Comparison of ENCODE assay signal across 18 cellular contexts in genomic region chr2:239424337-239425045, GRCh38. TPM values are rescaled to one million over a fixed set of nuclear protein-coding genes. Genes with fewer than 3 reads are reported as not detected.
DNase-seq lines count a peak whose midpoint lies in the region; ATAC-seq and TF ChIP-seq lines count a peak whose summit lies in the region.
"Had no signal": no experiment of that assay in that cellular context is flagged by ENCODE, and none has a peak within 500 bp of the region (broad histone marks: within the 10 kb centered on the region; RNA-seq: fewer than 3 reads in every experiment).

No MANE protein-coding gene starts in this region.

- H3K4me3 Mint-ChIP-seq in stimulated activated effector memory CD8-positive, alpha-beta T cell treated with anti-CD3 and anti-CD28 coated beads, Interleukin-12 subunit alpha, Interleukin-12 subunit beta, amount 100 ng/mL, for 72 hours: no peak overlapping the region
- H3K4me3 Mint-ChIP-seq: B cell; CD4-positive, CD25-positive, alpha-beta regulatory T cell; CD8-positive, alpha-beta T cell; HFFc6 had no signal

- H2BK15ac ChIP-seq in neuronal stem cell (ENCODE audit: low read length): no peak overlapping the region

- H3K18ac ChIP-seq in neuronal stem cell (ENCODE audit: low read length): peak overlapping the region; percentile 51

- ATAC-seq in stimulated activated effector memory CD8-positive, alpha-beta T cell treated with anti-CD3 and anti-CD28 coated beads, Interleukin-12 subunit alpha, Interleukin-12 subunit beta, amount 100 ng/mL, for 72 hours: peak; percentile 31
- ATAC-seq in upper lobe of right lung: peak; percentile 15
- ATAC-seq: CD8-positive, alpha-beta T cell had no signal

- H3K23ac ChIP-seq in neuronal stem cell (ENCODE audit: low read depth, low read length, poor library complexity): no peak overlapping the region

- H3K4me3 ChIP-seq in esophagus muscularis mucosa (no peak overlapping the region), neuronal stem cell (ENCODE audit: low read length in 2 of 2) (no peak overlapping the region), upper lobe of right lung (no peak overlapping the region)
- H3K4me3 ChIP-seq: BLaER1, HAP-1 had no signal

- DNase-seq in esophagus muscularis mucosa (ENCODE audit: extremely low spot score): peak; percentile 68
- no peak for DNase-seq in neuronal stem cell (ENCODE audit: low spot score)
- DNase-seq in stimulated activated effector memory CD8-positive, alpha-beta T cell treated with anti-CD3 and anti-CD28 coated beads, Interleukin-12 subunit alpha, Interleukin-12 subunit beta, amount 100 ng/mL, for 72 hours (ENCODE audit: low spot score in 2 of 2): no peak
- no peak for DNase-seq in upper lobe of right lung
- DNase-seq in RPMI8226: no peak
- no peak for DNase-seq in cerebellar nuclear complex (lab: John Stamatoyannopoulos, UW)
- DNase-seq in AML-193 (lab: John Stamatoyannopoulos, UW): no peak
- DNase-seq: Caco-2; CD4-positive, CD25-positive, alpha-beta regulatory T cell; CD8-positive, alpha-beta T cell; DMS153; DND-41; GOT3; HFFc6 had no signal

- H3K36me3 Mint-ChIP-seq in stimulated activated effector memory CD8-positive, alpha-beta T cell treated with anti-CD3 and anti-CD28 coated beads, Interleukin-12 subunit alpha, Interleukin-12 subunit beta, amount 100 ng/mL, for 72 hours: no peaks in the 10 kb centered on the region
- H3K36me3 Mint-ChIP-seq: CD4-positive, CD25-positive, alpha-beta regulatory T cell; CD8-positive, alpha-beta T cell had no signal

- H2AFZ ChIP-seq in neuronal stem cell (ENCODE audit: low read length): no peak overlapping the region

- WGBS in esophagus muscularis mucosa: 96% methylated on average over 7 of the region's 11 CpGs
- WGBS in neuronal stem cell (ENCODE audit: extremely low coverage in 2 of 2, insufficient read length in 2 of 2, insufficient replicate concordance in 1 of 2), 2 donors: no CpG with 5 or more reads among the region's 11 CpGs

- H3K36me3 ChIP-seq in esophagus muscularis mucosa (no peaks in the 10 kb centered on the region), neuronal stem cell (replicated peaks in 1 of 2; ENCODE audit: control insufficient read depth in 2 of 2, insufficient read depth in 2 of 2, low read length in 2 of 2) (no peaks in the 10 kb centered on the region), upper lobe of right lung (no peaks in the 10 kb centered on the region)
- H3K36me3 ChIP-seq: BLaER1, HAP-1 had no signal

- intact Hi-C loops in esophagus muscularis mucosa (cut with DNase I): no loop called here
- intact Hi-C loops in upper lobe of right lung (cut with DNase I): no loop called here

- peaks cover 0 to 4% (median 0%) of the 10 kb centered on the region in 4 donors for H3K27me3 ChIP-seq in esophagus muscularis mucosa
- peaks cover 0 to 35% (median 0%) of the 10 kb centered on the region in 3 experiments for H3K27me3 ChIP-seq in neuronal stem cell (ENCODE audit: control insufficient read depth in 3 of 3, insufficient read depth in 3 of 3, low read depth in 1 of 3, low read length in 3 of 3)
- H3K27me3 ChIP-seq in upper lobe of right lung: no peaks in the 10 kb centered on the region
- H3K27me3 ChIP-seq: BLaER1 had no signal

- H2BK120ac ChIP-seq in neuronal stem cell (ENCODE audit: low read depth, low read length): no peak overlapping the region

- TF ChIP-seq POLR2A in esophagus muscularis mucosa (IDR thresholded peaks at IDR 0.05; ENCODE audit: low read depth): no peak

- no peak overlapping the region for H4K91ac ChIP-seq in neuronal stem cell (ENCODE audit: low read depth, low read length, poor library complexity)

- no peak overlapping the region for H3K4ac ChIP-seq in neuronal stem cell (ENCODE audit: low read length)

- H3K27ac Mint-ChIP-seq in stimulated activated effector memory CD8-positive, alpha-beta T cell treated with anti-CD3 and anti-CD28 coated beads, Interleukin-12 subunit alpha, Interleukin-12 subunit beta, amount 100 ng/mL, for 72 hours: no peak overlapping the region
- H3K27ac Mint-ChIP-seq: B cell; CD4-positive, CD25-positive, alpha-beta regulatory T cell; CD8-positive, alpha-beta T cell; HFFc6 had no signal

- H3K9me3 ChIP-seq in esophagus muscularis mucosa (no peaks in the 10 kb centered on the region), neuronal stem cell (replicated peaks in 1 of 2; ENCODE audit: control insufficient read depth in 2 of 2, insufficient read depth in 1 of 2, low read depth in 1 of 2, low read length in 2 of 2) (no peaks in the 10 kb centered on the region), upper lobe of right lung (no peaks in the 10 kb centered on the region)
- H3K9me3 ChIP-seq: BLaER1, Caco-2, HAP-1 had no signal

- no peak overlapping the region for H3K4me2 ChIP-seq in neuronal stem cell (ENCODE audit: insufficient read depth, low read length, poor library complexity, severe bottlenecking)
- H3K4me2 ChIP-seq: BLaER1 had no signal

- no peaks in the 10 kb centered on the region for H3K4me1 Mint-ChIP-seq in stimulated activated effector memory CD8-positive, alpha-beta T cell treated with anti-CD3 and anti-CD28 coated beads, Interleukin-12 subunit alpha, Interleukin-12 subunit beta, amount 100 ng/mL, for 72 hours
- H3K4me1 Mint-ChIP-seq: B cell; CD4-positive, CD25-positive, alpha-beta regulatory T cell had no signal

- peak overlapping the region; percentile 66 for H2BK12ac ChIP-seq in neuronal stem cell (ENCODE audit: low read length)

- H3K79me1 ChIP-seq in neuronal stem cell (ENCODE audit: low read depth, low read length): no peaks in the 10 kb centered on the region

- H3K4me1 ChIP-seq in esophagus muscularis mucosa (no peaks in the 10 kb centered on the region), neuronal stem cell (ENCODE audit: control insufficient read depth in 2 of 2, insufficient read depth in 1 of 2, low read depth in 1 of 2, low read length in 2 of 2) (peaks cover 0 to 2% of the 10 kb centered on the region in 2 donors), upper lobe of right lung (no peaks in the 10 kb centered on the region)
- H3K4me1 ChIP-seq: Caco-2 had no signal

- H3K14ac ChIP-seq in neuronal stem cell (ENCODE audit: low read length): peak overlapping the region; percentile 31

- no peaks in the 10 kb centered on the region for H3K9me3 Mint-ChIP-seq in stimulated activated effector memory CD8-positive, alpha-beta T cell treated with anti-CD3 and anti-CD28 coated beads, Interleukin-12 subunit alpha, Interleukin-12 subunit beta, amount 100 ng/mL, for 72 hours
- H3K9me3 Mint-ChIP-seq: CD8-positive, alpha-beta T cell; HFFc6 had no signal

- H2AK5ac ChIP-seq in neuronal stem cell (ENCODE audit: low read depth, low read length): peak overlapping the region; percentile 38

- TF ChIP-seq EP300 in esophagus muscularis mucosa (IDR thresholded peaks at IDR 0.05): no peak

- no peak overlapping the region for H2BK5ac ChIP-seq in neuronal stem cell (ENCODE audit: low read length)

- TF ChIP-seq CTCF in esophagus muscularis mucosa (IDR thresholded peaks at IDR 0.05) (no peak), upper lobe of right lung (IDR thresholded peaks at IDR 0.05) (no peak)

- H3K9ac ChIP-seq in neuronal stem cell (ENCODE audit: low read depth, low read length, poor library complexity): no peak overlapping the region
- H3K9ac ChIP-seq: BLaER1 had no signal

- no peak overlapping the region for H4K8ac ChIP-seq in neuronal stem cell (ENCODE audit: low read depth, low read length)

- H3K27ac ChIP-seq in esophagus muscularis mucosa (replicated peaks in 1 of 4): no peak overlapping the region
- no peak overlapping the region for H3K27ac ChIP-seq in neuronal stem cell (replicated peaks; ENCODE audit: low read length)
- no peak overlapping the region for H3K27ac ChIP-seq in upper lobe of right lung
- H3K27ac ChIP-seq: BLaER1, C4-2B had no signal

RNA-seq across cellular contexts. Expression of gene HDAC4, which starts 23.7 kb away (rescaled TPM):
- total RNA-seq in esophagus muscularis mucosa (100 to 1,000 TPM in 1 of 4 donors, 10 to 100 TPM in 3; 59.4 to 119 (median 76.1) TPM), upper lobe of right lung (44.1 TPM)
- polyA plus RNA-seq in neuronal stem cell (2013, experiment 1 of 2): 15.9 TPM
- 18.7 TPM for polyA plus RNA-seq in neuronal stem cell (2013, experiment 2 of 2)
